Comparison of ENCODE assay signal across 19 cellular contexts in the genomic region with DNA sequence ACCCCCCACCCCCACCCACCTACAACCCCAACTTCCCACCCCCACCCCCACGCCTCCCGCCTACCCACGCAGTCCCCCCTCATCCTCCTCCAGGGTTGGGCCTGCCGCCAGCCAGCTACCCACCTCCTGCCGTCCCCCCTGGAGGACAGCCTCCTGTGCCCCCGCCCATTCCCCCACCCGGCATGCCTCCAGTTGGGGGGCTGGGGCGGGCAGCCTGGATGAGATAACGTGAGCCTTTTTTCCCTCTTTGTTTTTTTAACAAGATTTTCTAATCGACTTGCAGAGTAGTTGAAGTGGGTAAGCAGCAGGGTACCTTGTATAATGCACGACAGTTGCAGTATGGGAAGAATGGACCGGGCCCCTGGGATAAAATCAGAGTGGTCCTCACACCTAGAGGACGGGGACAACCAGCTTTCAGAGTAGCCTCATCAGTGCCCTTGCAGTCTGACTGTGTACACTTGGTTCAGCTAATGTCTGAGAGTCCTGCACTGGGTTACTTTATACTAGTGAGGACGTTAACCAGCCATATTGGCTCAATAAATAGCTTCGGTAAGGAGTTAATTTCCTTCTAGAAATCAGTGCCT. TPM values are rescaled to one million over a fixed set of nuclear protein-coding genes. Genes with fewer than 3 reads are reported as not detected.
DNase-seq lines count a peak whose midpoint lies in the region; ATAC-seq, FAIRE-seq and TF ChIP-seq lines count a peak whose summit lies in the region.
"Had no signal": no experiment of that assay in that cellular context is flagged by ENCODE, and none has a peak within 500 bp of the region (broad histone marks: within the 10 kb centered on the region; RNA-seq: fewer than 3 reads in every experiment).

No MANE protein-coding gene starts in this region.

- DNase-seq in right cardiac atrium (peak in 2 of 3 donors; percentile 60 to 70), Right ventricle myocardium superior (no peak), adipocyte (ENCODE audit: low read depth) (no peak), mesenchymal stem cell (no peak), H54 (ENCODE audit: insufficient read length, low spot score) (no peak), T-helper 9 cell (no peak), HK-2 (ENCODE audit: unreplicated experiment) (no peak)
- no peak for DNase-seq in stimulated activated effector memory CD8-positive, alpha-beta T cell treated with anti-CD3 and anti-CD28 coated beads, Interleukin-12 subunit alpha, Interleukin-12 subunit beta, amount 100 ng/mL, for 72 hours (ENCODE audit: low spot score in 2 of 2)
- DNase-seq: COR-L47; dermis blood vessel endothelial cell; erythroblast; NCI-H2029 treated with DMSO at 0.1 percent for 48 hours; nephron progenitor cell; stimulated activated naive CD8-positive, alpha-beta T cell treated with anti-CD3 and anti-CD28 coated beads, Interleukin-15, amount 100 ng/mL, for 72 hours had no signal

- H4K8ac ChIP-seq in mesenchymal stem cell (ENCODE audit: low read length), result no peak overlapping the region

- H3K4me1 ChIP-seq in right cardiac atrium (ENCODE audit: control insufficient read depth, insufficient read depth, low read length), result no peaks in the 10 kb centered on the region
- H3K4me1 ChIP-seq in adipocyte (ENCODE audit: control insufficient read depth, insufficient read depth, low read length), result peaks cover 14% of the 10 kb centered on the region
- H3K4me1 ChIP-seq in mesenchymal stem cell (ENCODE audit: control insufficient read depth, insufficient read depth, low read depth, low read length), result peaks cover 8% of the 10 kb centered on the region
- H3K4me1 ChIP-seq: ascending aorta had no signal

- intact Hi-C loops in right cardiac atrium (cut with DNase I) (no loop called here), Right ventricle myocardium superior (cut with DNase I) (no loop called here)

- no peaks in the 10 kb centered on the region for H3K4me1 Mint-ChIP-seq in stimulated activated effector memory CD8-positive, alpha-beta T cell treated with anti-CD3 and anti-CD28 coated beads, Interleukin-12 subunit alpha, Interleukin-12 subunit beta, amount 100 ng/mL, for 72 hours
- H3K4me1 Mint-ChIP-seq: memory B cell; stimulated activated naive CD8-positive, alpha-beta T cell treated with anti-CD3 and anti-CD28 coated beads, Interleukin-15, amount 100 ng/mL, for 72 hours had no signal

- H3K4me3 Mint-ChIP-seq in stimulated activated effector memory CD8-positive, alpha-beta T cell treated with anti-CD3 and anti-CD28 coated beads, Interleukin-12 subunit alpha, Interleukin-12 subunit beta, amount 100 ng/mL, for 72 hours, result no peak overlapping the region
- H3K4me3 Mint-ChIP-seq: memory B cell; nephron progenitor cell; stimulated activated naive CD8-positive, alpha-beta T cell treated with anti-CD3 and anti-CD28 coated beads, Interleukin-15, amount 100 ng/mL, for 72 hours; T-helper 2 cell treated with Interferon-gamma antibody and Interleukin-4, amounts not matched to agents 5 μg/mL and 100 μg/mL, for 36 hours had no signal

- H3K27me3 ChIP-seq in right cardiac atrium (ENCODE audit: control insufficient read depth, insufficient read depth) (no peaks in the 10 kb centered on the region), adipocyte (replicated peaks; ENCODE audit: control insufficient read depth, insufficient read depth, low read length) (no peaks in the 10 kb centered on the region), mesenchymal stem cell (ENCODE audit: control insufficient read depth in 1 of 2, insufficient read depth in 1 of 2, low read length in 2 of 2) (no peaks in the 10 kb centered on the region)
- H3K27me3 ChIP-seq: ascending aorta, vagina had no signal

- H3K36me3 ChIP-seq in adipocyte (ENCODE audit: control insufficient read depth, insufficient read depth, low read length, severe bottlenecking) (peaks cover 53% of the 10 kb centered on the region), mesenchymal stem cell (ENCODE audit: control insufficient read depth in 1 of 2, insufficient read depth in 2 of 2, low read depth in 1 of 2, low read length in 2 of 2) (peaks cover 49 to 85% of the 10 kb centered on the region in 2 experiments)

- no peak overlapping the region for H4K91ac ChIP-seq in mesenchymal stem cell (ENCODE audit: low read length)

- H3K27ac ChIP-seq in right cardiac atrium (ENCODE audit: low read length) (no peak overlapping the region), mesenchymal stem cell (ENCODE audit: low read length, poor library complexity, severe bottlenecking) (no peak overlapping the region)
- H3K27ac ChIP-seq: ascending aorta had no signal

- H3K9me3 Mint-ChIP-seq in stimulated activated effector memory CD8-positive, alpha-beta T cell treated with anti-CD3 and anti-CD28 coated beads, Interleukin-12 subunit alpha, Interleukin-12 subunit beta, amount 100 ng/mL, for 72 hours, result no peaks in the 10 kb centered on the region
- H3K9me3 Mint-ChIP-seq: memory B cell; nephron progenitor cell; stimulated activated naive CD8-positive, alpha-beta T cell treated with anti-CD3 and anti-CD28 coated beads, Interleukin-15, amount 100 ng/mL, for 72 hours; T-helper 2 cell treated with Interferon-gamma antibody and Interleukin-4, amounts not matched to agents 5 μg/mL and 100 μg/mL, for 36 hours had no signal

- H3K79me1 ChIP-seq in mesenchymal stem cell (replicated peaks; ENCODE audit: low read length, poor library complexity, severe bottlenecking), result peaks cover 13% of the 10 kb centered on the region

- no peak overlapping the region for H3K27ac Mint-ChIP-seq in stimulated activated effector memory CD8-positive, alpha-beta T cell treated with anti-CD3 and anti-CD28 coated beads, Interleukin-12 subunit alpha, Interleukin-12 subunit beta, amount 100 ng/mL, for 72 hours
- H3K27ac Mint-ChIP-seq: memory B cell; nephron progenitor cell; stimulated activated naive CD8-positive, alpha-beta T cell treated with anti-CD3 and anti-CD28 coated beads, Interleukin-15, amount 100 ng/mL, for 72 hours; T-helper 2 cell treated with Interferon-gamma antibody and Interleukin-4, amounts not matched to agents 5 μg/mL and 100 μg/mL, for 36 hours had no signal

- no peak overlapping the region for H2BK5ac ChIP-seq in mesenchymal stem cell (ENCODE audit: low read depth, low read length, poor library complexity, severe bottlenecking)

- H3K18ac ChIP-seq in mesenchymal stem cell (ENCODE audit: low read depth in 1 of 2, low read length in 2 of 2), result no peak overlapping the region

- no peak overlapping the region for H2AK5ac ChIP-seq in mesenchymal stem cell (ENCODE audit: low read length, severe bottlenecking)

- no peak overlapping the region for H2BK120ac ChIP-seq in mesenchymal stem cell (ENCODE audit: low read depth, low read length)

- TF ChIP-seq POLR2A in H54 (IDR thresholded peaks at IDR 0.05; ENCODE audit: low read depth, low read length), result no peak

- no peak overlapping the region for H3K23ac ChIP-seq in mesenchymal stem cell (ENCODE audit: low read length in 2 of 2)

- FAIRE-seq in H54 (lab: Jason Lieb, UNC), result no peak

- no peak overlapping the region for H3K4me2 ChIP-seq in mesenchymal stem cell (ENCODE audit: low read length, poor library complexity, severe bottlenecking)

- no peak overlapping the region for H2BK15ac ChIP-seq in mesenchymal stem cell (ENCODE audit: low read depth, poor library complexity, severe bottlenecking)

- H3K4me3 ChIP-seq in right cardiac atrium (ENCODE audit: low read length) (no peak overlapping the region), adipocyte (ENCODE audit: low read length) (no peak overlapping the region), mesenchymal stem cell (ENCODE audit: insufficient read depth in 1 of 2, low read depth in 1 of 2, low read length in 2 of 2) (no peak overlapping the region)
- H3K4me3 ChIP-seq: ascending aorta, vagina had no signal

- 68% methylated on average over 15 of the region's 15 CpGs for WGBS in right cardiac atrium
- WGBS in mesenchymal stem cell, result 91% methylated on average over 15 of the region's 15 CpGs

- no peak overlapping the region for H3K14ac ChIP-seq in mesenchymal stem cell (ENCODE audit: low read length in 2 of 2)

- no peak overlapping the region for H2AFZ ChIP-seq in mesenchymal stem cell (ENCODE audit: low read depth, low read length)

- H3K9me3 ChIP-seq in right cardiac atrium (ENCODE audit: control insufficient read depth, low read length) (no peaks in the 10 kb centered on the region), adipocyte (ENCODE audit: control insufficient read depth, low read length) (no peaks in the 10 kb centered on the region), mesenchymal stem cell (ENCODE audit: control insufficient read depth, low read length) (no peaks in the 10 kb centered on the region)
- H3K9me3 ChIP-seq: ascending aorta, vagina had no signal

- H3K36me3 Mint-ChIP-seq in stimulated activated effector memory CD8-positive, alpha-beta T cell treated with anti-CD3 and anti-CD28 coated beads, Interleukin-12 subunit alpha, Interleukin-12 subunit beta, amount 100 ng/mL, for 72 hours, result peaks cover 68% of the 10 kb centered on the region

- ATAC-seq in right cardiac atrium, result no peak
- ATAC-seq in Right ventricle myocardium superior (ENCODE audit: poor library complexity), result no peak
- no peak for ATAC-seq in stimulated activated effector memory CD8-positive, alpha-beta T cell treated with anti-CD3 and anti-CD28 coated beads, Interleukin-12 subunit alpha, Interleukin-12 subunit beta, amount 100 ng/mL, for 72 hours
- ATAC-seq: activated CD4-positive, CD25-positive, alpha-beta regulatory T cell treated with anti-CD3 and anti-CD28 coated beads, Interleukin-2, amount 50 U/mL, for 24 hours had no signal

- H3K4ac ChIP-seq in mesenchymal stem cell (ENCODE audit: low read depth in 1 of 2, low read length in 2 of 2), result no peak overlapping the region

- H3K9ac ChIP-seq in adipocyte (ENCODE audit: low read length) (peak overlapping the region; percentile 56), mesenchymal stem cell (ENCODE audit: low read length) (peak overlapping the region; percentile 46)

- H2BK12ac ChIP-seq in mesenchymal stem cell (ENCODE audit: low read length in 2 of 2), result no peak overlapping the region

RNA-seq across cellular contexts. Expression of a gene that starts 29.4 kb away (rescaled TPM):
- total RNA-seq in right cardiac atrium (10 to 100 TPM; 30.0 to 36.5 (median 31.4) TPM), Right ventricle myocardium superior (31.9 TPM)
- polyA plus RNA-seq in right cardiac atrium, result 12.2 TPM
- 60.7 TPM for polyA plus RNA-seq in mesenchymal stem cell (2013, experiment 1 of 2)
- polyA plus RNA-seq in mesenchymal stem cell (2013, experiment 2 of 2), result 59.2 TPM

RNA-seq across cellular contexts. Expression of a gene that starts 30.0 kb away (rescaled TPM):
- 100 to 1,000 TPM; 101 to 127 (median 113) TPM for total RNA-seq in right cardiac atrium
- 65.4 TPM for polyA plus RNA-seq in right cardiac atrium
- total RNA-seq in Right ventricle myocardium superior, result 92.5 TPM
- polyA plus RNA-seq in mesenchymal stem cell (2013, experiment 1 of 2), result 32.0 TPM
- polyA plus RNA-seq in mesenchymal stem cell (2013, experiment 2 of 2), result 31.1 TPM

Comparison
In these comparisons a context has a peak if more than half of its experiments do, and no peak if none do; other contexts are left out.
1. DNase-seq: peak in right cardiac atrium (2 of 3); none in Right ventricle myocardium superior (single experiment), adipocyte (single experiment), mesenchymal stem cell (single experiment), H54 (single experiment), T-helper 9 cell (single experiment), stimulated activated effector memory CD8-positive, alpha-beta T cell treated with anti-CD3 and anti-CD28 coated beads, Interleukin-12 subunit alpha, Interleukin-12 subunit beta, amount 100 ng/mL, for 72 hours (0 of 2) and HK-2 (single experiment).